In genomic region chr9:18673179-18673578, GRCh38 we compare ENCODE assay signal across 12 cellular contexts.
"Had no signal": no experiment of that assay in that cellular context is flagged by ENCODE, and none has a peak within 500 bp of the region (broad histone marks: within the 10 kb centered on the region; RNA-seq: fewer than 3 reads in every experiment).

No MANE protein-coding gene starts in this region.

- H3K27ac ChIP-seq: gastrocnemius medialis, heart right ventricle, left ventricle myocardium inferior, pancreas, VCaP had no signal

- H3K4me1 ChIP-seq: pancreas had no signal

- DNase-seq: activated CD4-positive, alpha-beta memory T cell treated with anti-CD3 and anti-CD28 coated beads for 36 hours; activated gamma-delta T cell treated with Interleukin-2 at 50 U/mL for 16 hours; activated naive CD8-positive, alpha-beta T cell treated with anti-CD3 and anti-CD28 coated beads for 36 hours; activated T-cell treated with anti-CD3 and anti-CD28 coated beads, Interleukin-2, amount 50 U/mL, for 48 hours; effector CD4-positive, alpha-beta T cell; gastrocnemius medialis; heart right ventricle; left ventricle myocardium inferior; pancreas; T-helper 1 cell; transverse colon had no signal

- H3K4me3 ChIP-seq: gastrocnemius medialis, heart right ventricle, left ventricle myocardium inferior, pancreas, transverse colon had no signal

- H3K36me3 Mint-ChIP-seq: activated CD4-positive, alpha-beta memory T cell treated with anti-CD3 and anti-CD28 coated beads for 36 hours; activated naive CD8-positive, alpha-beta T cell treated with anti-CD3 and anti-CD28 coated beads for 36 hours had no signal

- H3K9me3 Mint-ChIP-seq: activated CD4-positive, alpha-beta memory T cell treated with anti-CD3 and anti-CD28 coated beads for 36 hours; activated naive CD8-positive, alpha-beta T cell treated with anti-CD3 and anti-CD28 coated beads for 36 hours had no signal

- H3K9me3 ChIP-seq: gastrocnemius medialis, heart right ventricle, left ventricle myocardium inferior, pancreas, transverse colon had no signal

- H3K4me3 Mint-ChIP-seq: activated CD4-positive, alpha-beta memory T cell treated with anti-CD3 and anti-CD28 coated beads for 36 hours; activated naive CD8-positive, alpha-beta T cell treated with anti-CD3 and anti-CD28 coated beads for 36 hours had no signal

- H3K36me3 ChIP-seq: gastrocnemius medialis, heart right ventricle, left ventricle myocardium inferior, pancreas, transverse colon had no signal

- H3K27me3 ChIP-seq: gastrocnemius medialis, heart right ventricle, pancreas, transverse colon had no signal

- H3K27ac Mint-ChIP-seq: activated CD4-positive, alpha-beta memory T cell treated with anti-CD3 and anti-CD28 coated beads for 36 hours; activated naive CD8-positive, alpha-beta T cell treated with anti-CD3 and anti-CD28 coated beads for 36 hours had no signal

- ATAC-seq: gastrocnemius medialis, heart right ventricle, pancreas had no signal

- H3K4me1 Mint-ChIP-seq: activated naive CD8-positive, alpha-beta T cell treated with anti-CD3 and anti-CD28 coated beads for 36 hours had no signal
